ENCODE assay signal across 12 cellular contexts in genomic region chr13:98564204-98564603, GRCh38. TPM values are rescaled to one million over a fixed set of nuclear protein-coding genes. Genes with fewer than 3 reads are reported as not detected.
A peak's percentile ranks its signal among the peaks of the same experiment; 100 is the strongest.
DNase-seq lines count a peak whose midpoint lies in the region; ATAC-seq and TF ChIP-seq lines count a peak whose summit lies in the region.
"Had no signal": no experiment of that assay in that cellular context is flagged by ENCODE, and none has a peak within 500 bp of the region (broad histone marks: within the 10 kb centered on the region; RNA-seq: fewer than 3 reads in every experiment).

No MANE protein-coding gene starts in this region.

- ATAC-seq in HG02678 (IDR thresholded peaks at IDR 0.05; ENCODE audit: unreplicated experiment) (peak; percentile 63), psoas muscle (no peak)
- no peak for ATAC-seq in natural killer cell treated with Interleukin-12 subunit alpha and Interleukin-12 subunit beta and Interleukin-15 and Interleukin-18, amount 100 ng/mL, for 72 hours
- ATAC-seq: PC-3 had no signal

- CTCF ChIA-PET in CD8-positive, alpha-beta memory T cell (lab: Charles Lee): interaction anchor here (0.8 to 1.3 kb wide), 3 partner anchors 12 to 119 kb away, joined by 3 read pairs; no protein-coding TSS in a partner anchor

- no peaks in the 10 kb centered on the region for H3K27me3 Mint-ChIP-seq in CD8-positive, alpha-beta memory T cell
- H3K27me3 Mint-ChIP-seq in activated T-helper 2 cell treated with anti-CD3 and anti-CD28 coated beads, Interferon-gamma antibody, Interleukin-2, Interleukin-4, amounts not matched to agents 10 μg/mL and 5 μg/mL and 100 μg/mL, durations not matched to agents 14 hours and 24 hours and 36 hours (ENCODE audit: low read depth): no peaks in the 10 kb centered on the region
- H3K27me3 Mint-ChIP-seq in natural killer cell treated with Interleukin-12 subunit alpha and Interleukin-12 subunit beta and Interleukin-15 and Interleukin-18, amount 100 ng/mL, for 72 hours: no peaks in the 10 kb centered on the region

- H3K4me3 Mint-ChIP-seq in CD8-positive, alpha-beta memory T cell: peak overlapping the region; percentile 88 to 93 (median 91)
- H3K4me3 Mint-ChIP-seq in activated T-helper 2 cell treated with anti-CD3 and anti-CD28 coated beads, Interferon-gamma antibody, Interleukin-2, Interleukin-4, amounts not matched to agents 10 μg/mL and 5 μg/mL and 100 μg/mL, durations not matched to agents 14 hours and 24 hours and 36 hours (ENCODE audit: low read depth): peak overlapping the region; percentile 85
- peak overlapping the region; percentile 68 for H3K4me3 Mint-ChIP-seq in natural killer cell treated with Interleukin-12 subunit alpha and Interleukin-12 subunit beta and Interleukin-15 and Interleukin-18, amount 100 ng/mL, for 72 hours

- POLR2A ChIA-PET in CD8-positive, alpha-beta memory T cell (lab: Charles Lee): interaction anchor here (1.5 kb wide), 1 partner anchor 12 kb away, joined by 5 read pairs; no protein-coding TSS in a partner anchor

- H3K27ac ChIP-seq in CD8-positive, alpha-beta memory T cell (ENCODE audit: low read depth, low read length): no peak overlapping the region
- no peak overlapping the region for H3K27ac ChIP-seq in psoas muscle
- H3K27ac ChIP-seq: VCaP had no signal

- intact Hi-C loops in activated T-helper 2 cell treated with anti-CD3 and anti-CD28 coated beads, Interferon-gamma antibody, Interleukin-2, Interleukin-4, amounts not matched to agents 10 μg/mL and 5 μg/mL and 100 μg/mL, durations not matched to agents 14 hours and 24 hours and 36 hours (cut with micrococcal nuclease): no loop called here
- intact Hi-C loops in psoas muscle (cut with DNase I): no loop called here

- no peaks in the 10 kb centered on the region for H3K27me3 ChIP-seq in CD8-positive, alpha-beta memory T cell (ENCODE audit: insufficient read depth, low read length, poor library complexity, severe bottlenecking)
- H3K27me3 ChIP-seq in psoas muscle (ENCODE audit: insufficient read depth in 3 of 3, low read length in 2 of 3): no peaks in the 10 kb centered on the region

- peaks cover 84 to 94% (median 93%) of the 10 kb centered on the region in 3 donors for H3K4me1 Mint-ChIP-seq in CD8-positive, alpha-beta memory T cell
- H3K4me1 Mint-ChIP-seq in activated T-helper 2 cell treated with anti-CD3 and anti-CD28 coated beads, Interferon-gamma antibody, Interleukin-2, Interleukin-4, amounts not matched to agents 10 μg/mL and 5 μg/mL and 100 μg/mL, durations not matched to agents 14 hours and 24 hours and 36 hours (ENCODE audit: low read depth): peaks cover 80% of the 10 kb centered on the region
- peaks cover 68 to 75% of the 10 kb centered on the region in 2 donors for H3K4me1 Mint-ChIP-seq in natural killer cell treated with Interleukin-12 subunit alpha and Interleukin-12 subunit beta and Interleukin-15 and Interleukin-18, amount 100 ng/mL, for 72 hours (ENCODE audit: low read depth in 2 of 2)

- H3K9me3 Mint-ChIP-seq in CD8-positive, alpha-beta memory T cell: no peaks in the 10 kb centered on the region
- H3K9me3 Mint-ChIP-seq in activated T-helper 2 cell treated with anti-CD3 and anti-CD28 coated beads, Interferon-gamma antibody, Interleukin-2, Interleukin-4, amounts not matched to agents 10 μg/mL and 5 μg/mL and 100 μg/mL, durations not matched to agents 14 hours and 24 hours and 36 hours: peaks cover 5% of the 10 kb centered on the region
- no peaks in the 10 kb centered on the region for H3K9me3 Mint-ChIP-seq in natural killer cell treated with Interleukin-12 subunit alpha and Interleukin-12 subunit beta and Interleukin-15 and Interleukin-18, amount 100 ng/mL, for 72 hours

- WGBS in psoas muscle, 3 donors: 80 to 89% (median 85%) methylated on average over 9 of the region's 9 CpGs

- peak overlapping the region; percentile 85 to 96 (median 92) for H3K27ac Mint-ChIP-seq in CD8-positive, alpha-beta memory T cell
- peak overlapping the region; percentile 79 for H3K27ac Mint-ChIP-seq in activated T-helper 2 cell treated with anti-CD3 and anti-CD28 coated beads, Interferon-gamma antibody, Interleukin-2, Interleukin-4, amounts not matched to agents 10 μg/mL and 5 μg/mL and 100 μg/mL, durations not matched to agents 14 hours and 24 hours and 36 hours
- peak overlapping the region in 1 of 2 donors; percentile 34 for H3K27ac Mint-ChIP-seq in natural killer cell treated with Interleukin-12 subunit alpha and Interleukin-12 subunit beta and Interleukin-15 and Interleukin-18, amount 100 ng/mL, for 72 hours

- no peaks in the 10 kb centered on the region for H3K36me3 ChIP-seq in CD8-positive, alpha-beta memory T cell (ENCODE audit: insufficient read depth, low read length)
- H3K36me3 ChIP-seq in psoas muscle (ENCODE audit: insufficient read depth in 1 of 2, low read depth in 1 of 2): no peaks in the 10 kb centered on the region

- peak overlapping the region; percentile 43 for H3K4me3 ChIP-seq in CD8-positive, alpha-beta memory T cell (ENCODE audit: low read length)
- no peak overlapping the region for H3K4me3 ChIP-seq in psoas muscle

- no peaks in the 10 kb centered on the region for H3K9me3 ChIP-seq in CD8-positive, alpha-beta memory T cell (ENCODE audit: low read length)
- no peaks in the 10 kb centered on the region for H3K9me3 ChIP-seq in psoas muscle

- no peak for DNase-seq in CD8-positive, alpha-beta memory T cell
- no peak for DNase-seq in activated T-helper 2 cell treated with anti-CD3 and anti-CD28 coated beads, Interferon-gamma antibody, Interleukin-2, Interleukin-4, amounts not matched to agents 10 μg/mL and 5 μg/mL and 100 μg/mL, durations not matched to agents 14 hours and 24 hours and 36 hours (ENCODE audit: low spot score)
- no peak for DNase-seq in natural killer cell treated with Interleukin-12 subunit alpha and Interleukin-12 subunit beta and Interleukin-15 and Interleukin-18, amount 100 ng/mL, for 72 hours (ENCODE audit: low spot score)
- no peak for DNase-seq in A172 (ENCODE audit: low spot score)
- DNase-seq in psoas muscle: no peak
- DNase-seq in MV-4-11 (lab: John Stamatoyannopoulos, UW): no peak
- DNase-seq: anterior cingulate cortex, NCI-H2029 treated with DMSO at 0.1 percent for 48 hours, occipital lobe, PC-3 had no signal

- peaks cover 74% of the 10 kb centered on the region for H3K4me1 ChIP-seq in CD8-positive, alpha-beta memory T cell (ENCODE audit: insufficient read depth, low read length)
- peaks cover 53% of the 10 kb centered on the region for H3K4me1 ChIP-seq in psoas muscle

- no peak for TF ChIP-seq CTCF in psoas muscle (IDR thresholded peaks at IDR 0.05)

- H3K36me3 Mint-ChIP-seq in CD8-positive, alpha-beta memory T cell: peaks cover 0 to 23% (median 1%) of the 10 kb centered on the region in 3 donors
- peaks cover 55% of the 10 kb centered on the region for H3K36me3 Mint-ChIP-seq in activated T-helper 2 cell treated with anti-CD3 and anti-CD28 coated beads, Interferon-gamma antibody, Interleukin-2, Interleukin-4, amounts not matched to agents 10 μg/mL and 5 μg/mL and 100 μg/mL, durations not matched to agents 14 hours and 24 hours and 36 hours (ENCODE audit: low read depth)
- H3K36me3 Mint-ChIP-seq in natural killer cell treated with Interleukin-12 subunit alpha and Interleukin-12 subunit beta and Interleukin-15 and Interleukin-18, amount 100 ng/mL, for 72 hours: peaks cover 6% of the 10 kb centered on the region

RNA-seq across cellular contexts. Expression of gene STK24, which starts 12.7 kb away (rescaled TPM):
- 100 to 1,000 TPM; 149 to 150 TPM for total RNA-seq in CD8-positive, alpha-beta memory T cell
- 63.6 TPM for polyA plus RNA-seq in CD8-positive, alpha-beta memory T cell
- 119 and 127 TPM in 2 replicates for total RNA-seq in activated T-helper 2 cell treated with anti-CD3 and anti-CD28 coated beads, Interferon-gamma antibody, Interleukin-2, Interleukin-4, amounts not matched to agents 10 μg/mL and 5 μg/mL and 100 μg/mL, durations not matched to agents 14 hours and 24 hours and 36 hours
- 10 to 100 TPM; 73.0 to 90.1 TPM for total RNA-seq in natural killer cell treated with Interleukin-12 subunit alpha and Interleukin-12 subunit beta and Interleukin-15 and Interleukin-18, amount 100 ng/mL, for 72 hours
- total RNA-seq in A172 (2014; rRNA removed; shearing (Covaris generic)): 105 and 121 TPM in 2 replicates
- 10 to 100 TPM; 27.2 to 38.7 (median 33.9) TPM for total RNA-seq in psoas muscle
- polyA plus RNA-seq in psoas muscle: 10 to 100 TPM; 28.2 to 58.1 (median 39.6) TPM
